ENCODE assay signal across 8 cellular contexts in genomic region chr9:127450831-127451680, GRCh38. TPM values are rescaled to one million over a fixed set of nuclear protein-coding genes. Genes with fewer than 3 reads are reported as not detected.
DNase-seq lines count a peak whose midpoint lies in the region; ATAC-seq, FAIRE-seq and TF ChIP-seq lines count a peak whose summit lies in the region.

TSS of gene LRSAM1 (plus strand) at chr9:127451510. CDS start at chr9:127454528, 3,018 bp downstream.
TSS of gene RPL12 (minus strand) at chr9:127451406. CDS start at chr9:127451317, 89 bp downstream.

- intact Hi-C loops in CD14-positive monocyte (cut with micrococcal nuclease) (loop anchor here (2.0 to 10.0 kb wide), 3 partner anchors 26 to 226 kb away; partner anchors contain the start of genes SLC2A8 (in 1 of the 2) and ZNF79 (in 1 of the 2)), HepG2 (cut with micrococcal nuclease; ENCODE audit: unreplicated experiment) (loop anchor here (5.0 kb wide), 1 partner anchor 59 kb away; no protein-coding TSS in a partner anchor)
- intact Hi-C loops in dendritic cell treated with granulocyte-macrophage colony-stimulating factor and Interleukin-4, amounts not matched to agents 40 ng/mL and 50 ng/mL, for 4 days (cut with micrococcal nuclease) = loop anchor here (1.0 to 2.0 kb wide), 2 partner anchors 28 to 54 kb away; partner anchors contain the start of gene SLC2A8

- POLR2A ChIA-PET in HepG2 (lab: Yijun Ruan, JAX) = interaction anchor here (0.6 to 3.8 kb wide), 19 partner anchors 9 to 320 kb away, joined by 3 to 39 read pairs (median 3); partner anchors contain the start of genes SLC2A8, TOR2A and ZNF79

- CTCF ChIA-PET in HepG2 (lab: Yijun Ruan, JAX; ENCODE audit: low intra/inter-chr PET ratio, low total read pairs) = no interaction called here

- H3K9me3 ChIP-seq in HepG2 (ENCODE audit: low read length) = no peaks in the 10 kb centered on the region

- H3K79me2 ChIP-seq in HepG2 (ENCODE audit: insufficient read depth, low read length) = peaks cover 35% of the 10 kb centered on the region

- peak within 1 kb of the TSS; percentile 89 for H3K4me2 ChIP-seq in HepG2 (ENCODE audit: low read depth, low read length)

- peaks cover 51% of the 10 kb centered on the region for H3K4me1 Mint-ChIP-seq in CD14-positive monocyte
- peaks cover 76% of the 10 kb centered on the region for H3K4me1 Mint-ChIP-seq in dendritic cell treated with granulocyte-macrophage colony-stimulating factor and Interleukin-4, amounts not matched to agents 40 ng/mL and 50 ng/mL, for 4 days (ENCODE audit: low read depth)

- H3K4me3 ChIP-seq in HepG2 (replicated peaks in 1 of 3; ENCODE audit: insufficient read depth in 1 of 3, low read depth in 2 of 3, low read length in 3 of 3) = peak within 1 kb of the TSS; percentile 85 to 97 (median 93)

- peak within 1 kb of the TSS; percentile 93 to 97 for H3K4me3 Mint-ChIP-seq in CD14-positive monocyte
- H3K4me3 Mint-ChIP-seq in dendritic cell treated with granulocyte-macrophage colony-stimulating factor and Interleukin-4, amounts not matched to agents 40 ng/mL and 50 ng/mL, for 4 days = peak within 1 kb of the TSS; percentile 92

- TF ChIP-seq EP300 in HepG2 (IDR thresholded peaks at IDR 0.05; ENCODE audit: low read depth in 2 of 2, low read length in 2 of 2) = 0 out of 4 replicates have a peak, but pooled peaks have one; percentile 20 to 25
- TF ChIP-seq EP300 in HepG2 (CRISPR knock-in tag; IDR thresholded peaks at IDR 0.05; ENCODE audit: borderline replicate concordance) = peak; percentile 14; the same call in 1 of the 2 replicates

- peaks cover 45% of the 10 kb centered on the region for H4K20me1 ChIP-seq in HepG2 (ENCODE audit: insufficient read depth, low read length)

- H3K27ac ChIP-seq in HepG2 (ENCODE audit: extremely low read length, insufficient read depth, low read length) = peak within 1 kb of the TSS; percentile 83

- no peaks in the 10 kb centered on the region; a peak in 1 of 5 replicates for H3K27me3 ChIP-seq in HepG2 (ENCODE audit: control insufficient read depth in 1 of 2, insufficient read depth in 2 of 2, low read length in 2 of 2)

- peaks cover 0 to 1% (median 0%) of the 10 kb centered on the region in 3 donors for H3K27me3 Mint-ChIP-seq in CD14-positive monocyte (ENCODE audit: low read depth in 3 of 3)
- no peaks in the 10 kb centered on the region for H3K27me3 Mint-ChIP-seq in dendritic cell treated with granulocyte-macrophage colony-stimulating factor and Interleukin-4, amounts not matched to agents 40 ng/mL and 50 ng/mL, for 4 days

- peak; percentile 95 for DNase-seq in CD14-positive monocyte (ENCODE audit: low spot score)
- peak; percentile 94 for DNase-seq in NCI-H774 (lab: John Stamatoyannopoulos, UW)
- DNase-seq in activated CD4-positive, alpha-beta T cell treated with anti-CD3 and anti-CD28 coated beads, Interleukin-2, amount 50 U/mL, for 4 hours = peak; percentile 98 to 99
- DNase-seq in HepG2 (ENCODE audit: low spot score) = peak; percentile 86
- DNase-seq in stimulated activated CD4-positive, alpha-beta T cell treated with anti-CD3 and anti-CD28 coated beads, Interleukin-2, amount 100 ng/mL, for 48 hours = peak; percentile 99 to 100

- TSS peak; percentile 58 for BruUV-seq in HepG2 (replicated peaks; lab: Mats Ljungman, UMichigan)

- ATAC-seq in GM19395 (IDR thresholded peaks at IDR 0.05; ENCODE audit: unreplicated experiment) (peak; percentile 66), HG03565 (IDR thresholded peaks at IDR 0.05; ENCODE audit: unreplicated experiment) (peak; percentile 67), HepG2 (peak; percentile 66)

- TF ChIP-seq POLR2A in HepG2 (IDR thresholded peaks at IDR 0.05; ENCODE audit: insufficient read depth in 1 of 2, low read depth in 2 of 2, low read length in 2 of 2) = peak; percentile 99 to 100

- H3K9me3 Mint-ChIP-seq in CD14-positive monocyte = no peaks in the 10 kb centered on the region
- H3K9me3 Mint-ChIP-seq in dendritic cell treated with granulocyte-macrophage colony-stimulating factor and Interleukin-4, amounts not matched to agents 40 ng/mL and 50 ng/mL, for 4 days = no peaks in the 10 kb centered on the region

- H3K9ac ChIP-seq in HepG2 (ENCODE audit: insufficient read depth, low read depth, low read length) = peak within 1 kb of the TSS; percentile 98

- TF ChIP-seq CTCF in CD14-positive monocyte (IDR thresholded peaks at IDR 0.05) (no peak), HepG2 (CRISPR knock-in tag; IDR thresholded peaks at IDR 0.05) (no peak)

- peak within 1 kb of the TSS; percentile 64 for H2AFZ ChIP-seq in HepG2 (ENCODE audit: low read length)

- peaks cover 8 to 53% of the 10 kb centered on the region in 2 experiments for H3K36me3 ChIP-seq in HepG2 (replicated peaks in 1 of 2; ENCODE audit: control insufficient read depth in 1 of 2, insufficient read depth in 2 of 2, low read length in 2 of 2)

- 0% methylated on average over 6 of the region's 73 CpGs for WGBS in HepG2 (ENCODE audit: low lambda C conversion rate)

- H3K36me3 Mint-ChIP-seq in CD14-positive monocyte = peaks cover 36 to 54% of the 10 kb centered on the region in 2 donors
- H3K36me3 Mint-ChIP-seq in dendritic cell treated with granulocyte-macrophage colony-stimulating factor and Interleukin-4, amounts not matched to agents 40 ng/mL and 50 ng/mL, for 4 days (ENCODE audit: low read depth) = peaks cover 89% of the 10 kb centered on the region

- in situ Hi-C loops in HepG2 (cut with HindIII; ENCODE audit: extremely low pct_ligation_motif_present, low pct_unique_long_range_greater_than_20kb) = no loop called here

- peak; percentile 41 for TF ChIP-seq RAD21 in HepG2 (CRISPR knock-in tag; IDR thresholded peaks at IDR 0.05)

- H3K4me1 ChIP-seq in HepG2 (ENCODE audit: insufficient read depth, low read length) = peaks cover 36% of the 10 kb centered on the region

- peak; percentile 76 for FAIRE-seq in HepG2 (lab: Jason Lieb, UNC)

- peak within 1 kb of the TSS; percentile 92 to 96 (median 96) for H3K27ac Mint-ChIP-seq in CD14-positive monocyte
- H3K27ac Mint-ChIP-seq in dendritic cell treated with granulocyte-macrophage colony-stimulating factor and Interleukin-4, amounts not matched to agents 40 ng/mL and 50 ng/mL, for 4 days = peak within 1 kb of the TSS; percentile 96

TF ChIP-seq in HepG2, 621 proteins besides CTCF, POLR2A, EP300 and RAD21 (continues in another document):
- peak; percentile 95; the same call in 1 of the 2 replicates for TF ChIP-seq KLF12 (CRISPR knock-in tag; IDR thresholded peaks at IDR 0.05; ENCODE audit: borderline replicate concordance)

RNA-seq across cellular contexts. Expression of gene LRSAM1, which starts in this region (rescaled TPM):
- 1 to 10 TPM; 6.0 to 8.2 TPM for polyA plus RNA-seq in CD14-positive monocyte
- 4.6 and 8.7 TPM in 2 replicates for total RNA-seq in HepG2 (2016; rRNA removed; fragmentation: Illumina TruSeq; extraction: Trizol)
- 1.5 and 1.7 TPM in 2 replicates for total RNA-seq in HepG2 (2016; cell fraction: cytosol; rRNA removed; fragmentation: Illumina TruSeq; extraction: Trizol; ENCODE audit: low read depth)
- total RNA-seq in HepG2 (2016; cell fraction: insoluble cytoplasmic fraction; rRNA removed; fragmentation: Illumina TruSeq; extraction: Trizol) = 4.2 and 9.8 TPM in 2 replicates
- total RNA-seq in HepG2 (2016; cell fraction: membrane; rRNA removed; fragmentation: Illumina TruSeq; extraction: Trizol) = 3.2 and 4.0 TPM in 2 replicates
- total RNA-seq in HepG2 (2016; cell fraction: nucleus; rRNA removed; fragmentation: Illumina TruSeq; extraction: Trizol) = 9.5 and 16.9 TPM in 2 replicates
- polyA plus RNA-seq in HepG2 (2011; rRNA removed) = 10.2 and 12.2 TPM in 2 replicates
- polyA plus RNA-seq in HepG2 (2011; cell fraction: cytosol; rRNA removed) = 4.1 and 5.2 TPM in 2 replicates
- polyA plus RNA-seq in HepG2 (2011; cell fraction: nucleus; rRNA removed) = 68.4 and 76.1 TPM in 2 replicates
- 10.0 and 14.6 TPM in 2 replicates for polyA plus RNA-seq in HepG2 (2012)
- 1.2 and 1.5 TPM in 2 replicates for polyA plus RNA-seq in HepG2 (2016; cell fraction: cytosol; fragmentation: Illumina TruSeq; extraction: Trizol; ENCODE audit: low read depth)
- 5.4 and 6.9 TPM in 2 replicates for polyA plus RNA-seq in HepG2 (2016; cell fraction: insoluble cytoplasmic fraction; fragmentation: Illumina TruSeq; extraction: Trizol; ENCODE audit: low read depth)
- polyA plus RNA-seq in HepG2 (2016; cell fraction: membrane; fragmentation: Illumina TruSeq; extraction: Trizol; ENCODE audit: low read depth) = 1.2 and 2.1 TPM in 2 replicates
- 21.9 and 22.1 TPM in 2 replicates for polyA plus RNA-seq in HepG2 (2016; cell fraction: nucleus; fragmentation: Illumina TruSeq; extraction: Trizol; ENCODE audit: insufficient read depth, low read depth)
- polyA minus RNA-seq in HepG2 (2011; rRNA and poly(A)+ RNA removed; ENCODE audit: low replicate concordance) = 7.6 and 11.4 TPM in 2 replicates
- 4.2 and 4.4 TPM in 2 replicates for polyA minus RNA-seq in HepG2 (2011; cell fraction: cytosol; rRNA and poly(A)+ RNA removed)
- polyA minus RNA-seq in HepG2 (2011; cell fraction: nucleus; rRNA and poly(A)+ RNA removed) = 25.4 and 32.1 TPM in 2 replicates

RNA-seq across cellular contexts. Expression of gene RPL12, which starts in this region (rescaled TPM):
- polyA plus RNA-seq in CD14-positive monocyte = 100 to 1,000 TPM; 417 to 490 TPM
- 1,551 and 1,660 TPM in 2 replicates for total RNA-seq in HepG2 (2016; rRNA removed; fragmentation: Illumina TruSeq; extraction: Trizol)
- total RNA-seq in HepG2 (2016; cell fraction: cytosol; rRNA removed; fragmentation: Illumina TruSeq; extraction: Trizol; ENCODE audit: low read depth) = 6,549 and 6,971 TPM in 2 replicates
- total RNA-seq in HepG2 (2016; cell fraction: insoluble cytoplasmic fraction; rRNA removed; fragmentation: Illumina TruSeq; extraction: Trizol) = 1,601 and 1,648 TPM in 2 replicates
- total RNA-seq in HepG2 (2016; cell fraction: membrane; rRNA removed; fragmentation: Illumina TruSeq; extraction: Trizol) = 4,907 and 5,180 TPM in 2 replicates
- 525 and 558 TPM in 2 replicates for total RNA-seq in HepG2 (2016; cell fraction: nucleus; rRNA removed; fragmentation: Illumina TruSeq; extraction: Trizol)
- 2,097 and 2,590 TPM in 2 replicates for polyA plus RNA-seq in HepG2 (2011; rRNA removed)
- 3,919 and 3,963 TPM in 2 replicates for polyA plus RNA-seq in HepG2 (2011; cell fraction: cytosol; rRNA removed)
- polyA plus RNA-seq in HepG2 (2011; cell fraction: nucleus; rRNA removed) = 619 and 713 TPM in 2 replicates
- 2,179 and 2,497 TPM in 2 replicates for polyA plus RNA-seq in HepG2 (2012)
- polyA plus RNA-seq in HepG2 (2016; cell fraction: cytosol; fragmentation: Illumina TruSeq; extraction: Trizol; ENCODE audit: low read depth) = 11,205 and 11,665 TPM in 2 replicates
- 2,434 and 2,480 TPM in 2 replicates for polyA plus RNA-seq in HepG2 (2016; cell fraction: insoluble cytoplasmic fraction; fragmentation: Illumina TruSeq; extraction: Trizol; ENCODE audit: low read depth)
- polyA plus RNA-seq in HepG2 (2016; cell fraction: membrane; fragmentation: Illumina TruSeq; extraction: Trizol; ENCODE audit: low read depth) = 6,884 and 7,463 TPM in 2 replicates
- polyA plus RNA-seq in HepG2 (2016; cell fraction: nucleus; fragmentation: Illumina TruSeq; extraction: Trizol; ENCODE audit: insufficient read depth, low read depth) = 1,156 and 1,223 TPM in 2 replicates
- polyA minus RNA-seq in HepG2 (2011; rRNA and poly(A)+ RNA removed; ENCODE audit: low replicate concordance) = 706 and 1,371 TPM in 2 replicates
- polyA minus RNA-seq in HepG2 (2011; cell fraction: cytosol; rRNA and poly(A)+ RNA removed) = 461 and 478 TPM in 2 replicates
- polyA minus RNA-seq in HepG2 (2011; cell fraction: nucleus; rRNA and poly(A)+ RNA removed) = 198 and 299 TPM in 2 replicates

Comparison
In these comparisons a context has a peak if more than half of its experiments do, and no peak if none do; other contexts are left out.
1. Peak in every context shown above with its lines: DNase-seq, ATAC-seq, H3K4me3 ChIP-seq and H3K27ac ChIP-seq.